ENCODE assay signal across 8 cellular contexts in the genomic region with DNA sequence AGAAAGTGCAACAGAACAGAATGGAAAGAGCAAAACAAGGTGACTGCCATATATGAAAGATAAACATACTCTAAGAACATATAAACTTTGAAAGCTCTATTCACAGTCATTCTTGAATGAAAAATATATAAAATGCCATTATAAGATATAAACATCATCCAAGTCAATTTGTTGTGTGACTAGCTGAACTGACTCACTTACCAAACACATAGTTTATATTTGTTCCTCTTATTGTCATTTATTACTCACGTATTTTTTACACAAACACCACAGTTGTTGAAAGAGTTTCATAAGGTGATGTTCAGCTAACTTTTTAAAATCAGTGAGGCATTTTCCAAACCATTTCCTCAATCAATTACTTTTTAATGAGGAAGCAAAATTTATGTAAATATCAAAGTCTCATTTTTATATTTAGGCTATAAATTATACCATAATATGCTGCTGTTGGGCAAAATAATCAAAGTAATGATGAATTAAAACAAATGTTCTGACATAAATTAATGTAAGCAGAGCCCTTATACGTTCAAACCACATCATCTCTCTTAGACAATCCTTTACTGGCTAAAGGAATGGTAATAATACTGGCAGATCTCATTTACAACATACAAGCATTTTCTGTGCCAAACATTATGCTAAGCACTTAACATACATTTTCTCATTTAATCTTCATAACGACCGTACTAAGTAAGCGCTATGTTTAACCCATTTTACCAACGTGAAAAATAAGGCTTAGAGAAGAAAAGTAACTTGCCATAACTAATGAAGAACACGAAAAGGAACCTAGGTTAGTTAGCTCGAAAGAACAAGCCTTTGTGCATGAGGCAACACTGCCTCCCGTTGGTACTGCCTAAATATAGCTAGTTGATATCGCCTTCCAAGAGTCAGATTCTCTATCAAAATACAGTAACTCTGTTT. TPM values are rescaled to one million over a fixed set of nuclear protein-coding genes. Genes with fewer than 3 reads are reported as not detected.
A peak's percentile ranks its signal among the peaks of the same experiment; 100 is the strongest.
DNase-seq lines count a peak whose midpoint lies in the region; ATAC-seq, FAIRE-seq and TF ChIP-seq lines count a peak whose summit lies in the region.

No MANE protein-coding gene starts in this region.

- H3K27me3 ChIP-seq in SU-DHL-6 (ENCODE audit: low read length) (no peaks in the 10 kb centered on the region), GM12878 (replicated peaks in 1 of 2; ENCODE audit: control insufficient read depth in 2 of 2, insufficient read depth in 2 of 2, low read length in 1 of 2) (no peaks in the 10 kb centered on the region), subcutaneous abdominal adipose tissue (ENCODE audit: control insufficient read depth in 5 of 5, insufficient read depth in 4 of 5, low read length in 5 of 5) (no peaks in the 10 kb centered on the region)

- H3F3A ChIP-seq in SU-DHL-6 (ENCODE audit: insufficient read depth), result peaks cover 29% of the 10 kb centered on the region; the same call in 1 of the 2 replicates

- CTCF ChIA-PET in GM12878 (lab: Yijun Ruan, JAX), result interaction anchor here (0.6 to 3.2 kb wide), 31 partner anchors 10 to 1216 kb away, joined by 3 to 18 read pairs (median 5); no protein-coding TSS in a partner anchor

- SMC1A ChIA-PET in GM12878 (lab: Charles Lee; ENCODE audit: uncharacterized antibody, unreplicated experiment), result interaction anchor here (0.6 to 2.9 kb wide), 30 partner anchors 8 to 1776 kb away, joined by 3 to 24 read pairs (median 4); no protein-coding TSS in a partner anchor

- no TSS peak for BruUV-seq in GM12878 (replicated peaks; lab: Mats Ljungman, UMichigan)

- H4K20me1 ChIP-seq in SU-DHL-6 (ENCODE audit: low read depth, low read length) (no peaks in the 10 kb centered on the region), GM12878 (ENCODE audit: control insufficient read depth, insufficient read depth) (no peaks in the 10 kb centered on the region)

- no peaks in the 10 kb centered on the region for H3K9me2 ChIP-seq in SU-DHL-6 (replicated peaks; ENCODE audit: insufficient read depth, low read length)

- H3K27ac ChIP-seq in SU-DHL-6 (ENCODE audit: low read depth, low read length) (peak overlapping the region; percentile 68), GM12878 (ENCODE audit: control insufficient read depth, insufficient read depth) (no peak overlapping the region), subcutaneous abdominal adipose tissue (ENCODE audit: low read depth, low read length) (peak overlapping the region; percentile 19)

- TF ChIP-seq CTCF in SU-DHL-6 (IDR thresholded peaks at IDR 0.05; ENCODE audit: insufficient read depth, low read length, poor library complexity, severe bottlenecking) (peak; percentile 64), GM12878 (IDR thresholded peaks at IDR 0.05 in 2 of 3, conservative IDR thresholded peaks at IDR 0.05 in 1 of 3; ENCODE audit: control insufficient read depth in 2 of 3, extremely low read depth in 1 of 3, insufficient read depth in 1 of 3, low read depth in 3 of 3, low read length in 3 of 3) (peak; percentile 58 to 71 (median 60))

- intact Hi-C loops in GM12878 (cut with micrococcal nuclease; ENCODE audit: unreplicated experiment), result loop anchor here (2.0 to 10.0 kb wide), 2 partner anchors 507 to 1253 kb away; no protein-coding TSS in a partner anchor

- WGBS in GM12878 (ENCODE audit: insufficient coverage, insufficient replicate concordance, low lambda C conversion rate, missing lambda C conversion rate), result 35% methylated on average over 10 of the region's 10 CpGs

- H2AFZ ChIP-seq in SU-DHL-6 (ENCODE audit: low read depth, low read length, severe bottlenecking) (peak overlapping the region; percentile 2), GM12878 (ENCODE audit: control insufficient read depth, low read depth, low read length) (no peak overlapping the region)

- H3K79me2 ChIP-seq in SU-DHL-6 (ENCODE audit: insufficient read depth, low read length) (peaks cover 89% of the 10 kb centered on the region), GM12878 (ENCODE audit: control insufficient read depth, insufficient read depth, low read length) (no peaks in the 10 kb centered on the region)

- no peak overlapping the region for H3K4me3 ChIP-seq in SU-DHL-6 (ENCODE audit: insufficient read depth, low read length, poor library complexity, severe bottlenecking)
- no peak overlapping the region for H3K4me3 ChIP-seq in GM12878
- no peak overlapping the region for H3K4me3 ChIP-seq in subcutaneous abdominal adipose tissue (ENCODE audit: low read depth in 1 of 5, low read length in 5 of 5)

- POLR2A ChIA-PET in GM12878 (lab: Charles Lee), result interaction anchor here (0.6 kb wide), 1 partner anchor 17 kb away, joined by 4 read pairs; no protein-coding TSS in a partner anchor

- H3K9me3 ChIP-seq in SU-DHL-6 (ENCODE audit: insufficient read depth, low read length) (no peaks in the 10 kb centered on the region), GM12878 (replicated peaks; ENCODE audit: control insufficient read depth, insufficient read depth, low read length) (no peaks in the 10 kb centered on the region), subcutaneous abdominal adipose tissue (ENCODE audit: control insufficient read depth in 5 of 5, low read length in 5 of 5) (no peaks in the 10 kb centered on the region)

- in situ Hi-C loops in GM12878 (cut with MboI), result no loop called here

- H3K4me1 ChIP-seq in GM12878 (ENCODE audit: control insufficient read depth, insufficient read depth, low read length) (no peaks in the 10 kb centered on the region), subcutaneous abdominal adipose tissue (ENCODE audit: control insufficient read depth in 5 of 5, insufficient read depth in 5 of 5, low read length in 5 of 5) (peaks cover 0 to 17% (median 6%) of the 10 kb centered on the region in 5 donors)

- RAD21 ChIA-PET in GM12878 (lab: Charles Lee; ENCODE audit: unreplicated experiment), result interaction anchor here (0.7 to 2.4 kb wide), 13 partner anchors 10 to 507 kb away, joined by 3 to 21 read pairs (median 3); no protein-coding TSS in a partner anchor

- TF ChIP-seq EP300 in GM12878 (IDR thresholded peaks at IDR 0.05; ENCODE audit: borderline replicate concordance in 1 of 2, control insufficient read depth in 1 of 2, low read depth in 2 of 2, low read length in 2 of 2), result no peak

- peak; percentile 61 for FAIRE-seq in GM12878 (lab: Jason Lieb, UNC)

- DNase-seq in EL (peak; percentile 25), HT-29 (ENCODE audit: low spot score) (peak; percentile 50), GM12878 (ENCODE audit: low read depth, low spot score) (no peak), left lobe of liver (ENCODE audit: low spot score) (no peak), UCSD-AML1 (lab: John Stamatoyannopoulos, UW; ENCODE audit: unreplicated experiment) (no peak)

- H3K4me2 ChIP-seq in SU-DHL-6 (ENCODE audit: low read depth, low read length, poor library complexity, severe bottlenecking) (peak overlapping the region; percentile 79), GM12878 (ENCODE audit: control insufficient read depth, insufficient read depth) (no peak overlapping the region)

- no peak for TF ChIP-seq POLR2A in GM12878 (IDR thresholded peaks at IDR 0.05; ENCODE audit: low read depth, low read length)

- peak; percentile 66 for TF ChIP-seq RAD21 in GM12878 (IDR thresholded peaks at IDR 0.05; ENCODE audit: insufficient read depth, low read depth, low read length)

- ATAC-seq in GM21381 (IDR thresholded peaks at IDR 0.05; ENCODE audit: unreplicated experiment) (peak; percentile 78), GM12878 (peak; percentile 68), left lobe of liver (peak; percentile 76)

- H3K36me3 ChIP-seq in SU-DHL-6 (ENCODE audit: low read length) (peaks cover 39% of the 10 kb centered on the region), GM12878 (ENCODE audit: control insufficient read depth in 2 of 2, insufficient read depth in 2 of 2, low read length in 1 of 2) (no peaks in the 10 kb centered on the region), subcutaneous abdominal adipose tissue (ENCODE audit: control insufficient read depth in 5 of 5, insufficient read depth in 5 of 5, low read length in 5 of 5) (no peaks in the 10 kb centered on the region)

- H3K9ac ChIP-seq in SU-DHL-6 (ENCODE audit: low read length), result peak overlapping the region; percentile 10; the same call in 1 of the 2 replicates
- H3K9ac ChIP-seq in GM12878 (ENCODE audit: control insufficient read depth, insufficient read depth, low read length), result no peak overlapping the region
- H3K9ac ChIP-seq in subcutaneous abdominal adipose tissue (ENCODE audit: low read length in 5 of 5), result no peak overlapping the region

TF ChIP-seq in GM12878, 131 proteins besides CTCF, POLR2A, EP300 and RAD21 (continues in another document):
- TF ChIP-seq CREB1 (IDR thresholded peaks at IDR 0.05; ENCODE audit: low read depth), result no peak
- TF ChIP-seq, protein P1, sequence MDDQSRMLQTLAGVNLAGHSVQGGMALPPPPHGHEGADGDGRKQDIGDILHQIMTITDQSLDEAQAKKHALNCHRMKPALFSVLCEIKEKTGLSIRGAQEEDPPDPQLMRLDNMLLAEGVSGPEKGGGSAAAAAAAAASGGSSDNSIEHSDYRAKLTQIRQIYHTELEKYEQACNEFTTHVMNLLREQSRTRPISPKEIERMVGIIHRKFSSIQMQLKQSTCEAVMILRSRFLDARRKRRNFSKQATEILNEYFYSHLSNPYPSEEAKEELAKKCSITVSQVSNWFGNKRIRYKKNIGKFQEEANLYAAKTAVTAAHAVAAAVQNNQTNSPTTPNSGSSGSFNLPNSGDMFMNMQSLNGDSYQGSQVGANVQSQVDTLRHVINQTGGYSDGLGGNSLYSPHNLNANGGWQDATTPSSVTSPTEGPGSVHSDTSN (IDR thresholded peaks at IDR 0.05; ENCODE audit: insufficient replicate concordance, low read depth, low read length), result no peak

RNA-seq across cellular contexts. Expression of a gene that starts 7.3 kb away (rescaled TPM):
- total RNA-seq in HT-29 (2014; rRNA removed; shearing (Covaris generic)), result not detected in 2 replicates
- not detected in 2 replicates for total RNA-seq in GM12878 (2013; cell fraction: nucleolus; rRNA removed)
- total RNA-seq in GM12878 (2014; rRNA removed) (0.11 TPM in 2 replicates), GM12878 (2014; rRNA removed; fragmentation: Illumina TruSeq; extraction: Trizol) (0.04 and 0.05 TPM in 2 replicates), GM12878 (2021) (0.08 and 0.18 TPM in 2 replicates), left lobe of liver (0.48 TPM)
- 0.07 TPM for polyA plus RNA-seq in GM12878 (2011; ENCODE audit: low read depth)
- polyA plus RNA-seq in GM12878 (2011; rRNA removed) (not detected in 2 replicates), GM12878 (2014; fragmentation: Illumina TruSeq; extraction: Trizol) (0.06 TPM in 1 of 2 replicates, not detected in the other), GM12878 (2014; fragmentation: Nextera tagmentation; extraction: Ambion mirVana) (under 1 TPM; 0.02 to 0.16 TPM), GM12878 (2014; rRNA removed) (0.03 TPM in 1 of 2 replicates, not detected in the other), GM12878 (2016; fragmentation: Nextera tagmentation; extraction: Ambion mirVana) (under 1 TPM in 1 of 2 experiments, not detected in 1; 0.24 TPM)
- polyA plus RNA-seq in GM12878 (2011; cell fraction: cytosol; rRNA removed), result not detected in 2 replicates
- polyA plus RNA-seq in GM12878 (2011; cell fraction: nucleus; rRNA removed), result not detected in 2 replicates
- 0.05 and 0.06 TPM in 2 replicates for polyA plus RNA-seq in GM12878 (2012)
- polyA minus RNA-seq in GM12878 (2011; rRNA and poly(A)+ RNA removed), result not detected in 2 replicates
- polyA minus RNA-seq in GM12878 (2011; cell fraction: cytosol; rRNA and poly(A)+ RNA removed), result not detected in 2 replicates
- polyA minus RNA-seq in GM12878 (2011; cell fraction: nucleus; rRNA and poly(A)+ RNA removed), result not detected in 2 replicates

Comparison
In these comparisons a context has a peak if more than half of its experiments do, and no peak if none do; other contexts are left out.
1. DNase-seq: peak in EL (single experiment) and HT-29 (single experiment); none in GM12878 (single experiment), left lobe of liver (single experiment) and UCSD-AML1 (single experiment).
2. Peak in every context shown above with its lines, with median percentiles within 50 percentile points of each other: ATAC-seq.